Comparison of ENCODE assay signal across 16 cellular contexts in genomic region chr2:143615617-143616016, GRCh38.
"Had no signal": no experiment of that assay in that cellular context is flagged by ENCODE, and none has a peak within 500 bp of the region (broad histone marks: within the 10 kb centered on the region; RNA-seq: fewer than 3 reads in every experiment).

No MANE protein-coding gene starts in this region.

- H3K4me3 ChIP-seq: esophagus muscularis mucosa, gastrocnemius medialis, left ventricle myocardium inferior, neural progenitor cell, pancreas, skin epidermis, tibial artery, uterus had no signal

- H2AFZ ChIP-seq: neural progenitor cell had no signal

- H3K27ac ChIP-seq: esophagus muscularis mucosa, gastrocnemius medialis, left ventricle myocardium inferior, neural progenitor cell, pancreas, skin epidermis, tibial artery, uterus had no signal

- H3K4me2 ChIP-seq: neural progenitor cell had no signal

- H3K36me3 ChIP-seq: esophagus muscularis mucosa, gastrocnemius medialis, left ventricle myocardium inferior, neural progenitor cell, pancreas, tibial artery, uterus had no signal

- DNase-seq: activated CD4-positive, alpha-beta T cell treated with anti-CD3 and anti-CD28 coated beads, Interleukin-2, amount 50 U/mL, for 4 hours; activated CD8-positive, alpha-beta memory T cell treated with anti-CD3 and anti-CD28 coated beads, Interleukin-2, amount 10 ng/mL, durations not matched to agents 7 days and 5 days; activated gamma-delta T cell; activated T-cell treated with anti-CD3 and anti-CD28 coated beads, Interleukin-2, amount 50 U/mL, for 4 hours; dorsolateral prefrontal cortex; gastrocnemius medialis; kidney; left ventricle myocardium inferior; mesenchymal stem cell; pancreas; retina; tibial artery; uterus had no signal

- H3K27me3 ChIP-seq: dorsolateral prefrontal cortex, esophagus muscularis mucosa, gastrocnemius medialis, neural progenitor cell, pancreas, tibial artery, uterus had no signal

- H3K4me1 ChIP-seq: esophagus muscularis mucosa, gastrocnemius medialis, left ventricle myocardium inferior, pancreas, tibial artery, uterus had no signal

- ATAC-seq: activated CD8-positive, alpha-beta memory T cell treated with anti-CD3 and anti-CD28 coated beads, Interleukin-2, amount 10 ng/mL, durations not matched to agents 7 days and 5 days; activated T-cell treated with anti-CD3 and anti-CD28 coated beads, Interleukin-2, amount 50 U/mL, for 4 hours; gastrocnemius medialis; pancreas had no signal

- H3K9ac ChIP-seq: neural progenitor cell had no signal

- H3K9me3 ChIP-seq: esophagus muscularis mucosa, gastrocnemius medialis, left ventricle myocardium inferior, pancreas, tibial artery, uterus had no signal
